In genomic region chr1:190747643-190748186, GRCh38 we compare ENCODE assay signal across 39 cellular contexts.
DNase-seq lines count a peak whose midpoint lies in the region; ATAC-seq, FAIRE-seq and TF ChIP-seq lines count a peak whose summit lies in the region.
"Had no signal": no experiment of that assay in that cellular context is flagged by ENCODE, and none has a peak within 500 bp of the region (broad histone marks: within the 10 kb centered on the region; RNA-seq: fewer than 3 reads in every experiment).

No MANE protein-coding gene starts in this region.

- H3K4me2 ChIP-seq in fibroblast of lung (ENCODE audit: extremely low read depth, insufficient read depth, low read length): no peak overlapping the region
- H3K4me2 ChIP-seq: A549 had no signal

- H3K9ac ChIP-seq in adipocyte (ENCODE audit: low read length) (no peak overlapping the region), fibroblast of lung (ENCODE audit: insufficient read depth, low read length) (no peak overlapping the region)

- no peaks in the 10 kb centered on the region for H3K27me3 ChIP-seq in AG04450 (ENCODE audit: control insufficient read depth, insufficient read depth, low read length)
- H3K27me3 ChIP-seq in adipocyte (replicated peaks; ENCODE audit: control insufficient read depth, insufficient read depth, low read length): no peaks in the 10 kb centered on the region
- H3K27me3 ChIP-seq in fibroblast of lung (ENCODE audit: control insufficient read depth, insufficient read depth, low read length): no peaks in the 10 kb centered on the region
- H3K27me3 ChIP-seq: adrenal gland, cardiac muscle cell, gastrocnemius medialis, spleen, stomach, thyroid gland, vagina had no signal

- no peaks in the 10 kb centered on the region for H4K20me1 ChIP-seq in fibroblast of lung (ENCODE audit: control insufficient read depth, extremely low read depth, insufficient read depth, low read length)

- no peaks in the 10 kb centered on the region for H3K9me3 ChIP-seq in AG04450 (ENCODE audit: control insufficient read depth, insufficient read depth, low read length)
- H3K9me3 ChIP-seq in adipocyte (ENCODE audit: control insufficient read depth, low read length): no peaks in the 10 kb centered on the region
- H3K9me3 ChIP-seq in fibroblast of lung (ENCODE audit: control insufficient read depth, insufficient read depth, low read depth, low read length): no peaks in the 10 kb centered on the region
- H3K9me3 ChIP-seq: A549, adrenal gland, gastrocnemius medialis, spleen, stomach, thyroid gland, vagina had no signal

- ATAC-seq in HG02852 (IDR thresholded peaks at IDR 0.05; ENCODE audit: unreplicated experiment) (no peak), HG03457 (IDR thresholded peaks at IDR 0.05; ENCODE audit: unreplicated experiment) (no peak)
- ATAC-seq: A549; effector memory CD8-positive, alpha-beta T cell; gastrocnemius medialis; right cardiac atrium had no signal

- H3K4me3 ChIP-seq in AG04450 (ENCODE audit: low read depth, low read length) (no peak overlapping the region), adipocyte (ENCODE audit: low read length) (peak overlapping the region; percentile 39), fibroblast of lung (replicated peaks in 1 of 4; ENCODE audit: control extremely low read depth in 1 of 4, insufficient read depth in 1 of 4, low read depth in 3 of 4, low read length in 4 of 4) (no peak overlapping the region)
- H3K4me3 ChIP-seq: A549, adrenal gland, cardiac muscle cell, coronary artery, gastrocnemius medialis, spleen, stomach, thyroid gland, vagina had no signal

- H3K79me2 ChIP-seq in fibroblast of lung (ENCODE audit: control insufficient read depth, insufficient read depth, low read length): no peaks in the 10 kb centered on the region

- no peak overlapping the region for H2AFZ ChIP-seq in fibroblast of lung (ENCODE audit: low read length)

- no peak overlapping the region for H3K4me3 Mint-ChIP-seq in nephron
- H3K4me3 Mint-ChIP-seq: activated CD4-positive, alpha-beta memory T cell treated with anti-CD3 and anti-CD28 coated beads, Interleukin-2, amount 10 ng/mL, durations not matched to agents 7 days and 5 days; activated T-helper 1 cell treated with anti-CD3 and anti-CD28 coated beads, Interleukin-12 subunit alpha, Interleukin-12 subunit beta, Interleukin-2, Interleukin-4 antibody, amounts not matched to agents 30 ng/mL and 10 ng/mL and 1 ng/mL, durations not matched to agents 14 hours and 24 hours and 36 hours; CD4-positive, CD25-positive, alpha-beta regulatory T cell; effector memory CD8-positive, alpha-beta T cell had no signal

- no peaks in the 10 kb centered on the region for H3K36me3 Mint-ChIP-seq in nephron (ENCODE audit: low read depth)
- H3K36me3 Mint-ChIP-seq: CD4-positive, CD25-positive, alpha-beta regulatory T cell had no signal

- TF ChIP-seq CTCF in AG04450 (IDR thresholded peaks at IDR 0.05; ENCODE audit: low read depth, low read length) (no peak), fibroblast of lung (conservative IDR thresholded peaks at IDR 0.05 in 1 of 2, IDR thresholded peaks at IDR 0.05 in 1 of 2; ENCODE audit: low read depth in 1 of 2, low read length in 2 of 2) (no peak), nephron (IDR thresholded peaks at IDR 0.05; ENCODE audit: unreplicated experiment in 3 of 3) (no peak)

- H3K27ac ChIP-seq in AG04450 (ENCODE audit: low read depth, low read length) (no peak overlapping the region), fibroblast of lung (ENCODE audit: insufficient read depth, low read length) (no peak overlapping the region)
- H3K27ac ChIP-seq: A549, adrenal gland, cardiac muscle cell, coronary artery, gastrocnemius medialis, spleen, stomach, thyroid gland, vagina had no signal

- H3K27ac Mint-ChIP-seq in nephron: peak overlapping the region in 2 of 3 experiments; percentile 67 to 80
- H3K27ac Mint-ChIP-seq: activated CD4-positive, alpha-beta memory T cell treated with anti-CD3 and anti-CD28 coated beads, Interleukin-2, amount 10 ng/mL, durations not matched to agents 7 days and 5 days; activated T-helper 1 cell treated with anti-CD3 and anti-CD28 coated beads, Interleukin-12 subunit alpha, Interleukin-12 subunit beta, Interleukin-2, Interleukin-4 antibody, amounts not matched to agents 30 ng/mL and 10 ng/mL and 1 ng/mL, durations not matched to agents 14 hours and 24 hours and 36 hours; CD4-positive, CD25-positive, alpha-beta regulatory T cell; effector memory CD8-positive, alpha-beta T cell had no signal

- H3K4me1 ChIP-seq in adipocyte (ENCODE audit: control insufficient read depth, insufficient read depth, low read length) (peaks cover 16% of the 10 kb centered on the region), fibroblast of lung (ENCODE audit: control insufficient read depth, extremely low read depth, insufficient read depth, low read length) (no peaks in the 10 kb centered on the region)
- H3K4me1 ChIP-seq: A549, adrenal gland, gastrocnemius medialis, spleen, stomach, thyroid gland, vagina had no signal

- TF ChIP-seq POLR2A in GM12892 (IDR thresholded peaks at IDR 0.05; ENCODE audit: low read depth, low read length): no peak

- no peaks in the 10 kb centered on the region for H3K9me3 Mint-ChIP-seq in nephron

- peaks cover 15% of the 10 kb centered on the region for H3K4me1 Mint-ChIP-seq in nephron
- H3K4me1 Mint-ChIP-seq: activated CD4-positive, alpha-beta memory T cell treated with anti-CD3 and anti-CD28 coated beads, Interleukin-2, amount 10 ng/mL, durations not matched to agents 7 days and 5 days; CD4-positive, CD25-positive, alpha-beta regulatory T cell had no signal

- DNase-seq in AG04450 (ENCODE audit: low read depth, low spot score): peak; percentile 6
- DNase-seq in adipocyte (ENCODE audit: low read depth): peak; percentile 92
- peak; percentile 58 to 92 for DNase-seq in fibroblast of lung (ENCODE audit: low read depth in 2 of 2)
- DNase-seq in DMS79 (lab: John Stamatoyannopoulos, UW): no peak
- no peak for DNase-seq in GM12892 (ENCODE audit: insufficient read length)
- DNase-seq: activated CD4-positive, alpha-beta memory T cell treated with anti-CD3 and anti-CD28 coated beads, Interleukin-2, amount 10 ng/mL, durations not matched to agents 7 days and 5 days; activated CD4-positive, alpha-beta T cell treated with anti-CD3 and anti-CD28 coated beads for 1 hour; activated CD8-positive, alpha-beta memory T cell treated with anti-CD3 and anti-CD28 coated beads, Interleukin-2, amount 50 U/mL, for 48 hours; activated naive CD4-positive, alpha-beta T cell treated with Interleukin-2 at 50 U/mL for 16 hours; adrenal gland; AML-193; Calu3; CD4-positive, CD25-positive, alpha-beta regulatory T cell; effector memory CD8-positive, alpha-beta T cell; erythroblast; gastrocnemius medialis; GOT3; KBM-7; NCI-H1105 treated with DMSO at 0.1 percent for 48 hours; NCI-H2029; NCI-H524 treated with DMSO at 0.1 percent for 48 hours; posterior cingulate gyrus; right cardiac atrium; spleen; stimulated activated CD4-positive, alpha-beta T cell treated with anti-CD3 and anti-CD28 coated beads, Interleukin-2, amount 100 ng/mL, for 24 hours; stimulated activated CD8-positive, alpha-beta memory T cell treated with anti-CD3 and anti-CD28 coated beads, Interleukin-4, amount 100 ng/mL, for 48 hours; stomach; T-helper 2 cell; thyroid gland had no signal

- CTCF ChIA-PET in AG04450 (lab: Charles Lee): no interaction called here

- H3K36me3 ChIP-seq in adipocyte (ENCODE audit: control insufficient read depth, insufficient read depth, low read length, severe bottlenecking): no peaks in the 10 kb centered on the region
- no peaks in the 10 kb centered on the region for H3K36me3 ChIP-seq in fibroblast of lung (ENCODE audit: control insufficient read depth, insufficient read depth, low read length)
- H3K36me3 ChIP-seq: adrenal gland, cardiac muscle cell, gastrocnemius medialis, spleen, stomach, thyroid gland, vagina had no signal

- POLR2A ChIA-PET in AG04450 (lab: Yijun Ruan, JAX): no interaction called here

- H3K27me3 Mint-ChIP-seq in nephron (ENCODE audit: low read depth): no peaks in the 10 kb centered on the region
- H3K27me3 Mint-ChIP-seq: activated CD4-positive, alpha-beta memory T cell treated with anti-CD3 and anti-CD28 coated beads, Interleukin-2, amount 10 ng/mL, durations not matched to agents 7 days and 5 days; CD4-positive, CD25-positive, alpha-beta regulatory T cell; effector memory CD8-positive, alpha-beta T cell had no signal

- no peak for FAIRE-seq in GM12892 (lab: Jason Lieb, UNC)
- FAIRE-seq: A549, GM18507, HTR-8/SVneo had no signal

Comparison
In these comparisons a context has a peak if more than half of its experiments do, and no peak if none do; other contexts are left out.
1. DNase-seq: peak in AG04450 (single experiment), adipocyte (single experiment) and fibroblast of lung (2 of 2); none in DMS79 (single experiment) and GM12892 (single experiment).